1 cellular context compared by ENCODE assay signal in genomic region chr13:23504188-23504587, GRCh38.
TF ChIP-seq lines count a peak whose summit lies in the region.

No MANE protein-coding gene starts in this region.

TF ChIP-seq in GM23338, 12 proteins besides CTCF, POLR2A, EP300 and RAD21:
- TF ChIP-seq ZNF462 (CRISPR knock-in tag; IDR thresholded peaks at IDR 0.05) (no peak), ETS1 (IDR thresholded peaks at IDR 0.05) (no peak), ZNF114 (CRISPR knock-in tag; IDR thresholded peaks at IDR 0.05) (no peak), REST (IDR thresholded peaks at IDR 0.05; ENCODE audit: unreplicated experiment) (no peak), EZH2phosphoT487 (IDR thresholded peaks at IDR 0.05; ENCODE audit: unreplicated experiment) (no peak), ZNF331 (CRISPR knock-in tag; IDR thresholded peaks at IDR 0.05; ENCODE audit: low read depth) (no peak), POLR2AphosphoS5 (IDR thresholded peaks at IDR 0.05; ENCODE audit: low read depth) (no peak), JUNB (IDR thresholded peaks at IDR 0.05; ENCODE audit: unreplicated experiment) (no peak), STAT1 (IDR thresholded peaks at IDR 0.05; ENCODE audit: unreplicated experiment) (no peak), CREB1 (CRISPR knock-in tag; IDR thresholded peaks at IDR 0.05; ENCODE audit: low read depth) (no peak), EZH2 (IDR thresholded peaks at IDR 0.05; ENCODE audit: low read depth, unreplicated experiment) (no peak), NANOG (IDR thresholded peaks at IDR 0.05; ENCODE audit: borderline replicate concordance) (no peak)
